8 cellular contexts compared by ENCODE assay signal in genomic region chrX:120452131-120452530, GRCh38.
DNase-seq lines count a peak whose midpoint lies in the region; TF ChIP-seq lines count a peak whose summit lies in the region.

No MANE protein-coding gene starts in this region.

- H3K4me1 Mint-ChIP-seq in nephron: peaks cover 6% of the 10 kb centered on the region

- H3K4me3 Mint-ChIP-seq in nephron: no peak overlapping the region

- DNase-seq in NCI-H524 (lab: John Stamatoyannopoulos, UW): peak; percentile 7 to 43
- DNase-seq in NCI-H524 treated with DMSO at 0.1 percent for 48 hours (lab: John Stamatoyannopoulos, UW): no peak
- DNase-seq in NCI-H1694 (lab: John Stamatoyannopoulos, UW): peak; percentile 9
- peak; percentile 64 for DNase-seq in cerebellar cortex (ENCODE audit: low spot score)
- no peak for DNase-seq in ecto neural progenitor cell (ENCODE audit: low spot score)
- DNase-seq in NCI-H146 treated with DMSO at 0.1 percent for 48 hours (lab: John Stamatoyannopoulos, UW; ENCODE audit: unreplicated experiment): no peak
- no peak for DNase-seq in NCI-H345 treated with DMSO at 0.1 percent for 48 hours (lab: John Stamatoyannopoulos, UW; ENCODE audit: unreplicated experiment)

- H3K27me3 Mint-ChIP-seq in nephron (ENCODE audit: low read depth): no peaks in the 10 kb centered on the region

- TF ChIP-seq CTCF in nephron (IDR thresholded peaks at IDR 0.05; ENCODE audit: unreplicated experiment in 3 of 3): peak; percentile 33 to 50 (median 46)

- no peak overlapping the region for H3K27ac Mint-ChIP-seq in nephron

- peaks cover 19% of the 10 kb centered on the region for H3K36me3 Mint-ChIP-seq in nephron (ENCODE audit: low read depth)

- H3K9me3 Mint-ChIP-seq in nephron: peaks cover 3% of the 10 kb centered on the region

Comparison
In these comparisons a context has a peak if more than half of its experiments do, and no peak if none do; other contexts are left out.
1. DNase-seq: peak in NCI-H524 (2 of 2), NCI-H1694 (single experiment) and cerebellar cortex (single experiment); none in NCI-H524 treated with DMSO at 0.1 percent for 48 hours (single experiment), ecto neural progenitor cell (single experiment), NCI-H146 treated with DMSO at 0.1 percent for 48 hours (single experiment) and NCI-H345 treated with DMSO at 0.1 percent for 48 hours (single experiment).